ENCODE assay signal across 9 cellular contexts in the genomic region with DNA sequence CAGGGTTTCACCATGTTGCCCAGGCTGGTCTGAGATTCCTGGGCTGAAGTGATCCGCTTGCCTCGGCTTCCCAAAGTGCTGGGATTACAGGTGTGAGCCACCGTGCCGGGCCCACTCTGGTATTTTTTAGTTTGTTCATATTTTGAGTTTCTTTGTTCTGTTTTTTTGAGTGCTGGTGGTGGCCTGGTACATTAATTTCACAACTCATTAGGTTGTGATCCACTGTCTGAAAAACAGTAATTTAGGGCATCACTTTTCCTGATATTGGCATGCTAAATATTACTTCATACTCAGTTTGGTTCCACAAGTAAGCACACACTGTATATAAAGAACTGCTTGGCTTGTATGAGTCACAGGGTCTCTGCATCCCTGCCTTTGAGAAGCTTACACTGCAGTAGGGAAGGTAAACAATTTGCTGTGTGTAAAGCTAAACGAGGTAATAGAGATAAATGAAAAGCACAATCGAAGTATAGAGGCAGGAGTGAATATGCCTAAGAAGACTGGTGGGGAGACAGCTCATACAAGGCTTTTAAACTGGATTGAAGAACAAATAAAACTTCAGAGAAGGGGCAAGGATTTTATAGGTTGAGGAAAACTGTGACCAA. TPM values are rescaled to one million over a fixed set of nuclear protein-coding genes. Genes with fewer than 3 reads are reported as not detected.
DNase-seq lines count a peak whose midpoint lies in the region; ATAC-seq and TF ChIP-seq lines count a peak whose summit lies in the region.
"Had no signal": no experiment of that assay in that cellular context is flagged by ENCODE, and none has a peak within 500 bp of the region (broad histone marks: within the 10 kb centered on the region; RNA-seq: fewer than 3 reads in every experiment).

No MANE protein-coding gene starts in this region.

- H3K27ac ChIP-seq in mammary epithelial cell (ENCODE audit: insufficient read depth, low read depth, low read length), result no peak overlapping the region
- peak overlapping the region; percentile 77 for H3K27ac ChIP-seq in mesodermal cell (ENCODE audit: low read depth, low read length, severe bottlenecking)
- H3K27ac ChIP-seq in urinary bladder (ENCODE audit: low read depth), result peak overlapping the region; percentile 67
- H3K27ac ChIP-seq: BLaER1 had no signal

- no peaks in the 10 kb centered on the region for H3K36me3 ChIP-seq in mammary epithelial cell (ENCODE audit: insufficient read depth, low read length)
- H3K36me3 ChIP-seq in mesodermal cell (ENCODE audit: control insufficient read depth, insufficient read depth, low read length), result peaks cover 16% of the 10 kb centered on the region
- H3K36me3 ChIP-seq in urinary bladder (ENCODE audit: insufficient read depth), result peaks cover 2% of the 10 kb centered on the region

- H3K9me3 ChIP-seq in mammary epithelial cell (replicated peaks; ENCODE audit: insufficient read depth, low read length) (no peaks in the 10 kb centered on the region), mesodermal cell (ENCODE audit: control insufficient read depth, low read length) (no peaks in the 10 kb centered on the region)
- H3K9me3 ChIP-seq: BLaER1 had no signal

- no peaks in the 10 kb centered on the region for H3K27me3 ChIP-seq in mammary epithelial cell (ENCODE audit: insufficient read depth, low read length)
- H3K27me3 ChIP-seq: BLaER1 had no signal

- in situ Hi-C loops in mammary epithelial cell (cut with MboI; ENCODE audit: low sequenced_read_pairs in 2 of 2), result no loop called here

- CTCF ChIA-PET in mammary epithelial cell (lab: Charles Lee; ENCODE audit: low non-redundant PET), result no interaction called here

- peak overlapping the region in 1 of 2 donors; percentile 31 for H3K4me3 Mint-ChIP-seq in activated T-cell treated with anti-CD3 and anti-CD28 coated beads, Interleukin-2, amount 50 U/mL, for 72 hours

- no peak overlapping the region for H3K9ac ChIP-seq in mammary epithelial cell (ENCODE audit: insufficient read depth, low read length)
- H3K9ac ChIP-seq: BLaER1 had no signal

- no peak overlapping the region for H2AFZ ChIP-seq in mammary epithelial cell (ENCODE audit: low read depth, low read length)

- H3K4me3 ChIP-seq in mammary epithelial cell (replicated peaks in 1 of 3; ENCODE audit: insufficient read depth in 1 of 3, low read depth in 2 of 3, low read length in 3 of 3) (no peak overlapping the region), mesodermal cell (ENCODE audit: extremely low read depth, insufficient read depth, low read length, poor library complexity, severe bottlenecking) (no peak overlapping the region), urinary bladder (ENCODE audit: low read depth, low read length) (no peak overlapping the region)
- H3K4me3 ChIP-seq: BLaER1 had no signal

- DNase-seq in activated T-cell treated with anti-CD3 and anti-CD28 coated beads, Interleukin-2, amount 50 U/mL, for 72 hours, result no peak
- DNase-seq in activated T-cell treated with anti-CD3 and anti-CD28 coated beads, Interleukin-2, amount 50 U/mL, for 48 hours, result no peak
- DNase-seq in mammary epithelial cell, result peak; percentile 16
- no peak for DNase-seq in Kasumi-1 (lab: John Stamatoyannopoulos, UW)

- TF ChIP-seq CTCF in mammary epithelial cell (conservative IDR thresholded peaks at IDR 0.05 in 1 of 2, IDR thresholded peaks at IDR 0.05 in 1 of 2; ENCODE audit: extremely low read depth in 1 of 2, insufficient read depth in 1 of 2, low read depth in 1 of 2, low read length in 2 of 2), result no peak

- peaks cover 56% of the 10 kb centered on the region for H3K4me1 Mint-ChIP-seq in activated T-cell treated with anti-CD3 and anti-CD28 coated beads, Interleukin-2, amount 50 U/mL, for 72 hours (ENCODE audit: low read depth)

- peaks cover 0 to 5% of the 10 kb centered on the region in 2 donors for H3K36me3 Mint-ChIP-seq in activated T-cell treated with anti-CD3 and anti-CD28 coated beads, Interleukin-2, amount 50 U/mL, for 72 hours (ENCODE audit: insufficient read depth in 2 of 2)

- intact Hi-C loops in mammary epithelial cell (cut with micrococcal nuclease), result no loop called here

- dilution Hi-C loops in mammary epithelial cell (cut with HindIII; ENCODE audit: low sequenced_read_pairs), result loop anchor here (5.0 kb wide), 1 partner anchor 218 kb away; a partner anchor contains a TSS

- peak overlapping the region; percentile 39 for H3K27ac Mint-ChIP-seq in activated T-cell treated with anti-CD3 and anti-CD28 coated beads, Interleukin-2, amount 50 U/mL, for 72 hours

- no peaks in the 10 kb centered on the region for H3K9me3 Mint-ChIP-seq in activated T-cell treated with anti-CD3 and anti-CD28 coated beads, Interleukin-2, amount 50 U/mL, for 72 hours

- no peaks in the 10 kb centered on the region for H4K20me1 ChIP-seq in mammary epithelial cell (ENCODE audit: insufficient read depth, low read length)

- 98% methylated on average over 6 of the region's 6 CpGs for WGBS in mammary epithelial cell (ENCODE audit: low coverage, missing lambda C conversion rate)
- WGBS in mesodermal cell (ENCODE audit: insufficient coverage in 2 of 2), 2 experiments, result 79 to 83% methylated on average over 4 of the region's 6 CpGs
- WGBS in urinary bladder, result 58% methylated on average over 6 of the region's 6 CpGs

- H3K27me3 Mint-ChIP-seq in activated T-cell treated with anti-CD3 and anti-CD28 coated beads, Interleukin-2, amount 50 U/mL, for 72 hours (ENCODE audit: low read depth), result no peaks in the 10 kb centered on the region

- no TSS peak for BruUV-seq in mammary epithelial cell (replicated peaks; lab: Mats Ljungman, UMichigan)

- peak; percentile 49 to 71 for ATAC-seq in activated T-cell treated with anti-CD3 and anti-CD28 coated beads, Interleukin-2, amount 50 U/mL, for 72 hours (replicated peaks in 1 of 2)
- ATAC-seq in GM19455 (IDR thresholded peaks at IDR 0.05; ENCODE audit: unreplicated experiment) (no peak), HG03139 (IDR thresholded peaks at IDR 0.05; ENCODE audit: unreplicated experiment) (no peak)

- H3K4me2 ChIP-seq in mammary epithelial cell (ENCODE audit: insufficient read depth, low read depth, low read length), result no peak overlapping the region
- H3K4me2 ChIP-seq: BLaER1 had no signal

- peaks cover 56% of the 10 kb centered on the region for H3K79me2 ChIP-seq in mammary epithelial cell (ENCODE audit: insufficient read depth, low read length)

- H3K4me1 ChIP-seq in mammary epithelial cell (ENCODE audit: insufficient read depth, low read length), result peaks cover 17% of the 10 kb centered on the region
- peaks cover 26% of the 10 kb centered on the region for H3K4me1 ChIP-seq in mesodermal cell (ENCODE audit: control insufficient read depth, insufficient read depth, low read length, poor library complexity, severe bottlenecking)
- H3K4me1 ChIP-seq in urinary bladder (ENCODE audit: insufficient read depth), result peaks cover 4% of the 10 kb centered on the region

RNA-seq across cellular contexts. Expression of a gene that starts 7.7 kb away (rescaled TPM):
- 10 to 100 TPM; 30.3 to 34.8 TPM for total RNA-seq in activated T-cell treated with anti-CD3 and anti-CD28 coated beads, Interleukin-2, amount 50 U/mL, for 72 hours
- total RNA-seq in mammary epithelial cell (10 to 100 TPM; 22.7 to 25.5 TPM), urinary bladder (66.6 TPM)
- polyA plus RNA-seq in mammary epithelial cell (12.1 TPM), urinary bladder (18.6 TPM)
- 43.2 TPM for polyA minus RNA-seq in mammary epithelial cell
- polyA plus RNA-seq in mesodermal cell (2013, experiment 1 of 2), result 20.8 TPM
- polyA plus RNA-seq in mesodermal cell (2013, experiment 2 of 2), result 18.8 TPM

Comparison
In these comparisons a context has a peak if more than half of its experiments do, and no peak if none do; other contexts are left out.
1. ATAC-seq: peak in activated T-cell treated with anti-CD3 and anti-CD28 coated beads, Interleukin-2, amount 50 U/mL, for 72 hours (2 of 2); none in GM19455 (single experiment) and HG03139 (single experiment).